Comparison of ENCODE assay signal across 8 cellular contexts in genomic region chr14:101809671-101810514, GRCh38. TPM values are rescaled to one million over a fixed set of nuclear protein-coding genes. Genes with fewer than 3 reads are reported as not detected.
DNase-seq lines count a peak whose midpoint lies in the region; ATAC-seq and TF ChIP-seq lines count a peak whose summit lies in the region.

No MANE protein-coding gene starts in this region.

- H3K27ac ChIP-seq in CD8-positive, alpha-beta memory T cell (ENCODE audit: low read depth, low read length) = peak overlapping the region; percentile 99
- peak overlapping the region; percentile 98 to 99 (median 98) for H3K27ac ChIP-seq in right lobe of liver

- no peaks in the 10 kb centered on the region for H3K9me3 ChIP-seq in CD8-positive, alpha-beta memory T cell (ENCODE audit: low read length)
- no peaks in the 10 kb centered on the region for H3K9me3 ChIP-seq in right lobe of liver

- TF ChIP-seq POLR2A in right lobe of liver (IDR thresholded peaks at IDR 0.05) = peak; percentile 83

- H3K27me3 Mint-ChIP-seq in CD8-positive, alpha-beta memory T cell = peaks cover 0 to 2% of the 10 kb centered on the region in 2 donors
- H3K27me3 Mint-ChIP-seq in activated CD4-positive, alpha-beta memory T cell treated with anti-CD3 and anti-CD28 coated beads, Interleukin-2, amount 10 ng/mL, durations not matched to agents 7 days and 5 days = no peaks in the 10 kb centered on the region

- H3K4me3 ChIP-seq in CD8-positive, alpha-beta memory T cell (ENCODE audit: low read length) = peak overlapping the region; percentile 94
- peak overlapping the region; percentile 47 to 56 (median 55) for H3K4me3 ChIP-seq in right lobe of liver

- peak; percentile 71 to 94 (median 92) for DNase-seq in CD8-positive, alpha-beta memory T cell
- peak; percentile 74 for DNase-seq in HK-2 (ENCODE audit: unreplicated experiment)
- DNase-seq in NCI-H82 (lab: John Stamatoyannopoulos, UW) = peak; percentile 90
- peak; percentile 90 for DNase-seq in activated CD4-positive, alpha-beta memory T cell treated with anti-CD3 and anti-CD28 coated beads, Interleukin-2, amount 10 ng/mL, durations not matched to agents 7 days and 5 days
- peak; percentile 86 for DNase-seq in ecto neural progenitor cell (ENCODE audit: low spot score)
- DNase-seq in right lobe of liver = peak; percentile 79 to 87 (median 87)
- DNase-seq in stimulated activated CD4-positive, alpha-beta T cell treated with anti-CD3 and anti-CD28 coated beads, Interleukin-4, amount 100 ng/mL, for 48 hours (ENCODE audit: low read depth in 2 of 2) = peak; percentile 57 to 77

- intact Hi-C loops in right lobe of liver (cut with DNase I) = no loop called here

- H3K27me3 ChIP-seq in CD8-positive, alpha-beta memory T cell (ENCODE audit: insufficient read depth, low read length, poor library complexity, severe bottlenecking) = no peaks in the 10 kb centered on the region
- H3K27me3 ChIP-seq in right lobe of liver = no peaks in the 10 kb centered on the region

- POLR2A ChIA-PET in CD8-positive, alpha-beta memory T cell (lab: Charles Lee) = interaction anchor here (0.6 to 13.3 kb wide), 22 partner anchors 10 to 725 kb away, joined by 3 to 279 read pairs (median 4); no protein-coding TSS in a partner anchor
- POLR2A ChIA-PET in activated CD4-positive, alpha-beta memory T cell treated with anti-CD3 and anti-CD28 coated beads, Interleukin-2, amount 10 ng/mL, durations not matched to agents 7 days and 5 days (lab: Charles Lee) = interaction anchor here (0.6 to 12.1 kb wide), 31 partner anchors 10 to 1744 kb away, joined by 3 to 823 read pairs (median 8); partner anchors contain the start of gene PPP2R5C

- WGBS in right lobe of liver (ENCODE audit: insufficient coverage, low coverage, low lambda C conversion rate, missing lambda C conversion rate) = 0% methylated on average over 23 of the region's 23 CpGs

- peak overlapping the region; percentile 90 to 99 (median 95) for H3K4me3 Mint-ChIP-seq in CD8-positive, alpha-beta memory T cell
- H3K4me3 Mint-ChIP-seq in activated CD4-positive, alpha-beta memory T cell treated with anti-CD3 and anti-CD28 coated beads, Interleukin-2, amount 10 ng/mL, durations not matched to agents 7 days and 5 days = peak overlapping the region; percentile 83

- no peaks in the 10 kb centered on the region for H3K36me3 ChIP-seq in CD8-positive, alpha-beta memory T cell (ENCODE audit: insufficient read depth, low read length)
- no peaks in the 10 kb centered on the region for H3K36me3 ChIP-seq in right lobe of liver

- H3K4me1 ChIP-seq in CD8-positive, alpha-beta memory T cell (ENCODE audit: insufficient read depth, low read length) = peaks cover 36% of the 10 kb centered on the region
- peaks cover 0 to 40% (median 5%) of the 10 kb centered on the region in 4 donors for H3K4me1 ChIP-seq in right lobe of liver

- H3K27ac Mint-ChIP-seq in CD8-positive, alpha-beta memory T cell = peak overlapping the region; percentile 89 to 100 (median 98)
- peak overlapping the region; percentile 96 for H3K27ac Mint-ChIP-seq in activated CD4-positive, alpha-beta memory T cell treated with anti-CD3 and anti-CD28 coated beads, Interleukin-2, amount 10 ng/mL, durations not matched to agents 7 days and 5 days

- CTCF ChIA-PET in CD8-positive, alpha-beta memory T cell (lab: Charles Lee) = interaction anchor here (1.0 to 8.4 kb wide), 11 partner anchors 10 to 103 kb away, joined by 3 to 95 read pairs (median 6); no protein-coding TSS in a partner anchor
- CTCF ChIA-PET in activated CD4-positive, alpha-beta memory T cell treated with anti-CD3 and anti-CD28 coated beads, Interleukin-2, amount 10 ng/mL, durations not matched to agents 7 days and 5 days (lab: Charles Lee) = interaction anchor here (0.6 to 8.6 kb wide), 14 partner anchors 8 to 103 kb away, joined by 3 to 84 read pairs (median 4); no protein-coding TSS in a partner anchor

- peaks cover 45 to 71% (median 58%) of the 10 kb centered on the region in 3 donors for H3K4me1 Mint-ChIP-seq in CD8-positive, alpha-beta memory T cell
- H3K4me1 Mint-ChIP-seq in activated CD4-positive, alpha-beta memory T cell treated with anti-CD3 and anti-CD28 coated beads, Interleukin-2, amount 10 ng/mL, durations not matched to agents 7 days and 5 days = peaks cover 48% of the 10 kb centered on the region

- no peak for TF ChIP-seq CTCF in right lobe of liver (IDR thresholded peaks at IDR 0.05)

- no peaks in the 10 kb centered on the region for H3K9me3 Mint-ChIP-seq in CD8-positive, alpha-beta memory T cell
- no peaks in the 10 kb centered on the region for H3K9me3 Mint-ChIP-seq in activated CD4-positive, alpha-beta memory T cell treated with anti-CD3 and anti-CD28 coated beads, Interleukin-2, amount 10 ng/mL, durations not matched to agents 7 days and 5 days

- H3K36me3 Mint-ChIP-seq in CD8-positive, alpha-beta memory T cell = peaks cover 17 to 49% (median 17%) of the 10 kb centered on the region in 3 donors
- H3K36me3 Mint-ChIP-seq in activated CD4-positive, alpha-beta memory T cell treated with anti-CD3 and anti-CD28 coated beads, Interleukin-2, amount 10 ng/mL, durations not matched to agents 7 days and 5 days (ENCODE audit: low read depth) = peaks cover 47% of the 10 kb centered on the region

- ATAC-seq in GM19463 (IDR thresholded peaks at IDR 0.05; ENCODE audit: unreplicated experiment) (peak; percentile 94), right lobe of liver (peak; percentile 87 to 96 (median 93))

RNA-seq across cellular contexts. Expression of gene PPP2R5C, which starts 48.4 kb away (rescaled TPM):
- 100 to 1,000 TPM; 278 to 307 TPM for total RNA-seq in CD8-positive, alpha-beta memory T cell
- polyA plus RNA-seq in CD8-positive, alpha-beta memory T cell = 342 TPM
- 100 to 1,000 TPM; 338 to 348 TPM for total RNA-seq in activated CD4-positive, alpha-beta memory T cell treated with anti-CD3 and anti-CD28 coated beads, Interleukin-2, amount 10 ng/mL, durations not matched to agents 7 days and 5 days
- 10 to 100 TPM; 44.9 to 74.5 (median 55.3) TPM for total RNA-seq in right lobe of liver

Comparison
In these comparisons a context has a peak if more than half of its experiments do, and no peak if none do; other contexts are left out.
1. Peak in every context shown above with its lines: DNase-seq, ATAC-seq, H3K4me3 ChIP-seq and H3K27ac ChIP-seq.